ENCODE assay signal across 18 cellular contexts in genomic region chr13:41658057-41658642, GRCh38.
A peak's percentile ranks its signal among the peaks of the same experiment; 100 is the strongest.
DNase-seq lines count a peak whose midpoint lies in the region; ATAC-seq and TF ChIP-seq lines count a peak whose summit lies in the region.
"Had no signal": no experiment of that assay in that cellular context is flagged by ENCODE, and none has a peak within 500 bp of the region (broad histone marks: within the 10 kb centered on the region; RNA-seq: fewer than 3 reads in every experiment).

No MANE protein-coding gene starts in this region.

- no peak overlapping the region for H3K4me3 ChIP-seq in astrocyte of the spinal cord (ENCODE audit: low read depth, low read length)
- H3K4me3 ChIP-seq in fibroblast of the aortic adventitia (ENCODE audit: low read depth, low read length), result no peak overlapping the region
- H3K4me3 ChIP-seq: pancreas, SJSA1 had no signal

- peaks cover 6% of the 10 kb centered on the region for H3K36me3 Mint-ChIP-seq in activated naive CD8-positive, alpha-beta T cell
- peaks cover 8% of the 10 kb centered on the region for H3K36me3 Mint-ChIP-seq in activated naive CD8-positive, alpha-beta T cell treated with anti-CD3 and anti-CD28 coated beads, Interleukin-2, amount 50 U/mL, for 24 hours (ENCODE audit: low read depth)
- H3K36me3 Mint-ChIP-seq in activated T-cell treated with anti-CD3 and anti-CD28 coated beads, Interleukin-2, amount 50 U/mL, for 72 hours (ENCODE audit: insufficient read depth in 2 of 2), result no peaks in the 10 kb centered on the region

- TF ChIP-seq CTCF in astrocyte of the spinal cord (IDR thresholded peaks at IDR 0.05; ENCODE audit: low read depth, low read length), result no peak
- no peak for TF ChIP-seq CTCF in fibroblast of the aortic adventitia (IDR thresholded peaks at IDR 0.05; ENCODE audit: insufficient read depth, low read length)

- H3K4me3 Mint-ChIP-seq in activated naive CD8-positive, alpha-beta T cell, result no peak overlapping the region
- H3K4me3 Mint-ChIP-seq in activated naive CD8-positive, alpha-beta T cell treated with anti-CD3 and anti-CD28 coated beads, Interleukin-2, amount 50 U/mL, for 24 hours, result no peak overlapping the region
- no peak overlapping the region for H3K4me3 Mint-ChIP-seq in activated T-cell treated with anti-CD3 and anti-CD28 coated beads, Interleukin-2, amount 50 U/mL, for 72 hours
- H3K4me3 Mint-ChIP-seq: activated CD4-positive, alpha-beta T cell treated with anti-CD3 and anti-CD28 coated beads, Interleukin-2, amount 10 ng/mL, durations not matched to agents 24 days and 14 days had no signal

- no peaks in the 10 kb centered on the region for H3K27me3 Mint-ChIP-seq in activated naive CD8-positive, alpha-beta T cell
- H3K27me3 Mint-ChIP-seq in activated naive CD8-positive, alpha-beta T cell treated with anti-CD3 and anti-CD28 coated beads, Interleukin-2, amount 50 U/mL, for 24 hours, result no peaks in the 10 kb centered on the region
- H3K27me3 Mint-ChIP-seq in activated T-cell treated with anti-CD3 and anti-CD28 coated beads, Interleukin-2, amount 50 U/mL, for 72 hours (ENCODE audit: low read depth), result no peaks in the 10 kb centered on the region
- H3K27me3 Mint-ChIP-seq: activated CD4-positive, alpha-beta T cell treated with anti-CD3 and anti-CD28 coated beads, Interleukin-2, amount 10 ng/mL, durations not matched to agents 24 days and 14 days had no signal

- peak overlapping the region; percentile 3 for H3K27ac Mint-ChIP-seq in activated naive CD8-positive, alpha-beta T cell
- no peak overlapping the region for H3K27ac Mint-ChIP-seq in activated naive CD8-positive, alpha-beta T cell treated with anti-CD3 and anti-CD28 coated beads, Interleukin-2, amount 50 U/mL, for 24 hours
- H3K27ac Mint-ChIP-seq in activated T-cell treated with anti-CD3 and anti-CD28 coated beads, Interleukin-2, amount 50 U/mL, for 72 hours, result no peak overlapping the region
- H3K27ac Mint-ChIP-seq: activated CD4-positive, alpha-beta T cell treated with anti-CD3 and anti-CD28 coated beads, Interleukin-2, amount 10 ng/mL, durations not matched to agents 24 days and 14 days had no signal

- no peak for ATAC-seq in activated naive CD8-positive, alpha-beta T cell treated with anti-CD3 and anti-CD28 coated beads, Interleukin-2, amount 50 U/mL, for 24 hours
- ATAC-seq in activated T-cell treated with anti-CD3 and anti-CD28 coated beads, Interleukin-2, amount 50 U/mL, for 72 hours (replicated peaks in 1 of 2), result no peak
- ATAC-seq: pancreas had no signal

- H3K4me1 Mint-ChIP-seq in activated naive CD8-positive, alpha-beta T cell (ENCODE audit: low read depth), result peaks cover 11% of the 10 kb centered on the region
- H3K4me1 Mint-ChIP-seq in activated naive CD8-positive, alpha-beta T cell treated with anti-CD3 and anti-CD28 coated beads, Interleukin-2, amount 50 U/mL, for 24 hours, result peaks cover 23% of the 10 kb centered on the region
- H3K4me1 Mint-ChIP-seq in activated T-cell treated with anti-CD3 and anti-CD28 coated beads, Interleukin-2, amount 50 U/mL, for 72 hours (ENCODE audit: low read depth), result peaks cover 21% of the 10 kb centered on the region

- DNase-seq in activated naive CD8-positive, alpha-beta T cell treated with anti-CD3 and anti-CD28 coated beads, Interleukin-2, amount 50 U/mL, for 24 hours, result no peak
- DNase-seq in astrocyte of the spinal cord (ENCODE audit: low read depth, low spot score) (peak; percentile 74), fibroblast of the aortic adventitia (ENCODE audit: low read depth) (peak; percentile 80), stromal cell of bone marrow (ENCODE audit: low read depth) (peak; percentile 52), anterior cingulate cortex (lab: John Stamatoyannopoulos, UW) (no peak), 8988T (no peak)
- no peak for DNase-seq in activated T-cell treated with anti-CD3 and anti-CD28 coated beads, Interleukin-2, amount 50 U/mL, for 72 hours
- DNase-seq: activated CD4-positive, alpha-beta T cell treated with anti-CD3 and anti-CD28 coated beads, Interleukin-2, amount 10 ng/mL, durations not matched to agents 24 days and 14 days; activated T-cell treated with anti-CD3 and anti-CD28 coated beads, Interleukin-2, amount 50 U/mL, for 1 hour; amygdala; KBM-7; midbrain; NCI-H446; pancreas; stimulated activated CD4-positive, alpha-beta T cell treated with anti-CD3 and anti-CD28 coated beads, Interleukin-12 subunit alpha, Interleukin-12 subunit beta, amount 100 ng/mL, for 4 hours; T1000 had no signal

- in situ Hi-C loops in astrocyte of the spinal cord (cut with HindIII; ENCODE audit: low sequenced_read_pairs), result no loop called here

- no peaks in the 10 kb centered on the region for H3K9me3 Mint-ChIP-seq in activated naive CD8-positive, alpha-beta T cell (ENCODE audit: low read depth)
- no peaks in the 10 kb centered on the region for H3K9me3 Mint-ChIP-seq in activated naive CD8-positive, alpha-beta T cell treated with anti-CD3 and anti-CD28 coated beads, Interleukin-2, amount 50 U/mL, for 24 hours
- H3K9me3 Mint-ChIP-seq in activated T-cell treated with anti-CD3 and anti-CD28 coated beads, Interleukin-2, amount 50 U/mL, for 72 hours, result no peaks in the 10 kb centered on the region
- H3K9me3 Mint-ChIP-seq: activated CD4-positive, alpha-beta T cell treated with anti-CD3 and anti-CD28 coated beads, Interleukin-2, amount 10 ng/mL, durations not matched to agents 24 days and 14 days had no signal

Comparison
In these comparisons a context has a peak if more than half of its experiments do, and no peak if none do; other contexts are left out.
1. DNase-seq: peak in astrocyte of the spinal cord (single experiment), fibroblast of the aortic adventitia (single experiment) and stromal cell of bone marrow (single experiment); none in activated naive CD8-positive, alpha-beta T cell treated with anti-CD3 and anti-CD28 coated beads, Interleukin-2, amount 50 U/mL, for 24 hours (single experiment), anterior cingulate cortex (0 of 58), activated T-cell treated with anti-CD3 and anti-CD28 coated beads, Interleukin-2, amount 50 U/mL, for 72 hours (0 of 2) and 8988T (single experiment).